19 cellular contexts compared by ENCODE assay signal in genomic region chr7:23335141-23335540, GRCh38. TPM values are rescaled to one million over a fixed set of nuclear protein-coding genes. Genes with fewer than 3 reads are reported as not detected.
A peak's percentile ranks its signal among the peaks of the same experiment; 100 is the strongest.
DNase-seq lines count a peak whose midpoint lies in the region; ATAC-seq, FAIRE-seq and TF ChIP-seq lines count a peak whose summit lies in the region.
"Had no signal": no experiment of that assay in that cellular context is flagged by ENCODE, and none has a peak within 500 bp of the region (broad histone marks: within the 10 kb centered on the region; RNA-seq: fewer than 3 reads in every experiment).

No MANE protein-coding gene starts in this region.

- H3K27me3 Mint-ChIP-seq in MCF 10A (ENCODE audit: insufficient read depth, unreplicated experiment) = no peaks in the 10 kb centered on the region
- no peaks in the 10 kb centered on the region for H3K27me3 Mint-ChIP-seq in astrocyte (ENCODE audit: low read depth, unreplicated experiment)
- no peaks in the 10 kb centered on the region for H3K27me3 Mint-ChIP-seq in stimulated activated naive B cell treated with anti-CD40 and anti-IgM and Interleukin-4, amounts not matched to agents 10 μg/mL and 1 μg/mL and 100 μg/mL, for 72 hours

- H3K36me3 ChIP-seq in breast epithelium (no peaks in the 10 kb centered on the region), astrocyte (ENCODE audit: insufficient read depth, low read length) (peaks cover 30% of the 10 kb centered on the region), left lung (no peaks in the 10 kb centered on the region), sigmoid colon (no peaks in the 10 kb centered on the region)
- H3K36me3 ChIP-seq: Peyer's patch, uterus had no signal

- TF ChIP-seq POLR2A in breast epithelium (IDR thresholded peaks at IDR 0.05) = no peak
- no peak for TF ChIP-seq POLR2A in sigmoid colon (IDR thresholded peaks at IDR 0.05)

- no peak for TF ChIP-seq CTCF in MCF 10A (IDR thresholded peaks at IDR 0.05; ENCODE audit: unreplicated experiment)
- TF ChIP-seq CTCF in breast epithelium (IDR thresholded peaks at IDR 0.05) = no peak
- no peak for TF ChIP-seq CTCF in astrocyte (IDR thresholded peaks at IDR 0.05; ENCODE audit: insufficient read depth, low read depth, low read length)
- no peak for TF ChIP-seq CTCF in left lung (IDR thresholded peaks at IDR 0.05)
- TF ChIP-seq CTCF in sigmoid colon (IDR thresholded peaks at IDR 0.05) = no peak
- TF ChIP-seq CTCF in foreskin keratinocyte (conservative IDR thresholded peaks at IDR 0.05) = no peak

- H3K27ac Mint-ChIP-seq in MCF 10A (ENCODE audit: low read depth, unreplicated experiment) = peak overlapping the region; percentile 61
- H3K27ac Mint-ChIP-seq in astrocyte (ENCODE audit: unreplicated experiment) = peak overlapping the region; percentile 93
- no peak overlapping the region for H3K27ac Mint-ChIP-seq in stimulated activated naive B cell treated with anti-CD40 and anti-IgM and Interleukin-4, amounts not matched to agents 10 μg/mL and 1 μg/mL and 100 μg/mL, for 72 hours
- H3K27ac Mint-ChIP-seq: activated naive CD8-positive, alpha-beta T cell treated with anti-CD3 and anti-CD28 coated beads, Interleukin-2, amount 10 ng/mL, durations not matched to agents 7 days and 5 days had no signal

- intact Hi-C loops in MCF 10A (cut with micrococcal nuclease) (no loop called here), breast epithelium (cut with DNase I; ENCODE audit: low total_unique reads) (no loop called here), left lung (cut with DNase I) (no loop called here), sigmoid colon (cut with DNase I) (no loop called here)

- peaks cover 33% of the 10 kb centered on the region for H3K4me1 Mint-ChIP-seq in MCF 10A (ENCODE audit: insufficient read depth, unreplicated experiment)
- peaks cover 39% of the 10 kb centered on the region for H3K4me1 Mint-ChIP-seq in astrocyte (ENCODE audit: low read depth, unreplicated experiment)
- H3K4me1 Mint-ChIP-seq in stimulated activated naive B cell treated with anti-CD40 and anti-IgM and Interleukin-4, amounts not matched to agents 10 μg/mL and 1 μg/mL and 100 μg/mL, for 72 hours = peaks cover 0 to 6% of the 10 kb centered on the region in 2 donors

- TF ChIP-seq EP300 in sigmoid colon (IDR thresholded peaks at IDR 0.05) = no peak

- H4K20me1 ChIP-seq in astrocyte (ENCODE audit: insufficient read depth, low read length) = no peaks in the 10 kb centered on the region

- H3K27me3 ChIP-seq in breast epithelium (peaks cover 0 to 11% of the 10 kb centered on the region in 2 donors), astrocyte (ENCODE audit: insufficient read depth, low read length) (no peaks in the 10 kb centered on the region), left lung (no peaks in the 10 kb centered on the region), sigmoid colon (no peaks in the 10 kb centered on the region), foreskin keratinocyte (no peaks in the 10 kb centered on the region)
- H3K27me3 ChIP-seq: Peyer's patch, uterus had no signal

- peak overlapping the region; percentile 25 for H3K4me3 Mint-ChIP-seq in MCF 10A (ENCODE audit: unreplicated experiment)
- no peak overlapping the region for H3K4me3 Mint-ChIP-seq in astrocyte (ENCODE audit: unreplicated experiment)
- H3K4me3 Mint-ChIP-seq in stimulated activated naive B cell treated with anti-CD40 and anti-IgM and Interleukin-4, amounts not matched to agents 10 μg/mL and 1 μg/mL and 100 μg/mL, for 72 hours = no peak overlapping the region
- H3K4me3 Mint-ChIP-seq: activated naive CD8-positive, alpha-beta T cell treated with anti-CD3 and anti-CD28 coated beads, Interleukin-2, amount 10 ng/mL, durations not matched to agents 7 days and 5 days; CD14-positive monocyte had no signal

- CTCF ChIA-PET in MCF 10A (lab: Yijun Ruan, JAX) = interaction anchor here (0.6 to 1.5 kb wide), 3 partner anchors 10 to 115 kb away, joined by 3 to 4 read pairs (median 3); no protein-coding TSS in a partner anchor

- peaks cover 31% of the 10 kb centered on the region for H3K79me2 ChIP-seq in astrocyte (ENCODE audit: insufficient read depth, low read length)

- FAIRE-seq in astrocyte (lab: Jason Lieb, UNC) = no peak
- FAIRE-seq: GM12891 had no signal

- BruUV-seq in MCF 10A (replicated peaks; lab: Mats Ljungman, UMichigan) = no TSS peak

- 19 to 78% methylated on average over 2 of the region's 2 CpGs for WGBS in sigmoid colon, 2 donors

- ATAC-seq in left lung (peak; percentile 12), foreskin keratinocyte (no peak), HG03108 (IDR thresholded peaks at IDR 0.05; ENCODE audit: unreplicated experiment) (no peak)
- no peak for ATAC-seq in stimulated activated naive B cell treated with anti-CD40 and anti-IgM and Interleukin-4, amounts not matched to agents 10 μg/mL and 1 μg/mL and 100 μg/mL, for 72 hours (replicated peaks)

- H3K4me3 ChIP-seq in breast epithelium (no peak overlapping the region), astrocyte (ENCODE audit: insufficient read depth, low read depth, low read length) (no peak overlapping the region), left lung (no peak overlapping the region), sigmoid colon (no peak overlapping the region)
- H3K4me3 ChIP-seq: body of pancreas, lung, Peyer's patch, uterus had no signal

- no peak for DNase-seq in MCF 10A (ENCODE audit: unreplicated experiment)
- DNase-seq in breast epithelium (ENCODE audit: low spot score in 2 of 2) = no peak
- no peak for DNase-seq in astrocyte (ENCODE audit: low read depth)
- DNase-seq in left lung = no peak
- DNase-seq in sigmoid colon = no peak
- DNase-seq in foreskin keratinocyte = no peak
- DNase-seq in stimulated activated naive B cell treated with anti-CD40 and anti-IgM and Interleukin-4, amounts not matched to agents 10 μg/mL and 1 μg/mL and 100 μg/mL, for 72 hours = no peak
- DNase-seq: activated naive CD8-positive, alpha-beta T cell treated with anti-CD3 and anti-CD28 coated beads, Interleukin-2, amount 10 ng/mL, durations not matched to agents 7 days and 5 days; cortex of kidney; NCI-H1694; NCI-H2227 treated with DMSO at 0.1 percent for 48 hours; Peyer's patch; retina had no signal

- POLR2A ChIA-PET in MCF 10A (lab: Yijun Ruan, JAX) = interaction anchor here (1.1 to 6.6 kb wide), 5 partner anchors 13 to 95 kb away, joined by 3 to 88 read pairs (median 19); partner anchors contain the start of gene MALSU1

- H3K27ac ChIP-seq in breast epithelium = peak overlapping the region in 1 of 2 donors; percentile 46
- peak overlapping the region; percentile 55 for H3K27ac ChIP-seq in astrocyte (ENCODE audit: low read depth, low read length)
- peak overlapping the region; percentile 17 to 26 for H3K27ac ChIP-seq in left lung
- no peak overlapping the region for H3K27ac ChIP-seq in sigmoid colon
- no peak overlapping the region for H3K27ac ChIP-seq in foreskin keratinocyte
- H3K27ac ChIP-seq: Peyer's patch had no signal

- H3K9me3 Mint-ChIP-seq in MCF 10A (ENCODE audit: unreplicated experiment) (no peaks in the 10 kb centered on the region), astrocyte (ENCODE audit: unreplicated experiment) (no peaks in the 10 kb centered on the region)
- H3K9me3 Mint-ChIP-seq in stimulated activated naive B cell treated with anti-CD40 and anti-IgM and Interleukin-4, amounts not matched to agents 10 μg/mL and 1 μg/mL and 100 μg/mL, for 72 hours = peaks cover 0 to 4% of the 10 kb centered on the region in 2 donors
- H3K9me3 Mint-ChIP-seq: activated naive CD8-positive, alpha-beta T cell treated with anti-CD3 and anti-CD28 coated beads, Interleukin-2, amount 10 ng/mL, durations not matched to agents 7 days and 5 days had no signal

- H3K36me3 Mint-ChIP-seq in MCF 10A (ENCODE audit: insufficient read depth, unreplicated experiment) (peaks cover 29% of the 10 kb centered on the region), astrocyte (ENCODE audit: low read depth, unreplicated experiment) (peaks cover 33% of the 10 kb centered on the region)
- peaks cover 3 to 5% of the 10 kb centered on the region in 2 donors for H3K36me3 Mint-ChIP-seq in stimulated activated naive B cell treated with anti-CD40 and anti-IgM and Interleukin-4, amounts not matched to agents 10 μg/mL and 1 μg/mL and 100 μg/mL, for 72 hours
- H3K36me3 Mint-ChIP-seq: activated naive CD8-positive, alpha-beta T cell treated with anti-CD3 and anti-CD28 coated beads, Interleukin-2, amount 10 ng/mL, durations not matched to agents 7 days and 5 days had no signal

- H2AFZ ChIP-seq in astrocyte (ENCODE audit: low read depth, low read length) = no peak overlapping the region

- peak overlapping the region; percentile 3 for H3K9ac ChIP-seq in astrocyte (ENCODE audit: low read length)

- H3K9me3 ChIP-seq in breast epithelium (no peaks in the 10 kb centered on the region), astrocyte (ENCODE audit: insufficient read depth, low read depth, low read length) (peaks cover 4% of the 10 kb centered on the region), left lung (no peaks in the 10 kb centered on the region), sigmoid colon (peaks cover 0 to 5% (median 0%) of the 10 kb centered on the region in 4 donors)
- H3K9me3 ChIP-seq: body of pancreas, Peyer's patch, uterus had no signal

- H3K4me2 ChIP-seq in astrocyte (ENCODE audit: low read length) = peak overlapping the region; percentile 72

- H3K4me1 ChIP-seq in breast epithelium (peaks cover 0 to 5% of the 10 kb centered on the region in 2 donors), astrocyte (ENCODE audit: insufficient read depth, low read length) (peaks cover 42% of the 10 kb centered on the region), left lung (peaks cover 25 to 29% of the 10 kb centered on the region in 2 donors), sigmoid colon (peaks cover 0 to 12% (median 4%) of the 10 kb centered on the region in 4 donors), foreskin keratinocyte (peaks cover 24% of the 10 kb centered on the region)
- H3K4me1 ChIP-seq: uterus had no signal

RNA-seq across cellular contexts. Expression of gene MALSU1, which starts 36.0 kb away (rescaled TPM):
- total RNA-seq in MCF 10A (2022) = 64.8 and 78.3 TPM in 2 replicates
- 10 to 100 TPM; 40.3 to 48.4 (median 45.0) TPM for total RNA-seq in breast epithelium
- total RNA-seq in astrocyte = 55.9 and 62.3 TPM in 2 replicates
- total RNA-seq in left lung = 10 to 100 TPM; 47.4 to 47.7 TPM
- 10 to 100 TPM; 38.5 to 94.0 (median 71.1) TPM for total RNA-seq in sigmoid colon
- polyA plus RNA-seq in sigmoid colon = 10 to 100 TPM; 32.4 to 47.4 (median 34.3) TPM
- 68.2 and 70.6 TPM in 2 replicates for total RNA-seq in foreskin keratinocyte
- 91.0 and 96.9 TPM in 2 replicates for polyA plus RNA-seq in foreskin keratinocyte

Comparison
In these comparisons a context has a peak if more than half of its experiments do, and no peak if none do; other contexts are left out.
1. H3K27ac ChIP-seq: peak in astrocyte (single experiment) and left lung (2 of 2); none in sigmoid colon (0 of 4) and foreskin keratinocyte (single experiment).